8 cellular contexts compared by ENCODE assay signal in the genomic region with DNA sequence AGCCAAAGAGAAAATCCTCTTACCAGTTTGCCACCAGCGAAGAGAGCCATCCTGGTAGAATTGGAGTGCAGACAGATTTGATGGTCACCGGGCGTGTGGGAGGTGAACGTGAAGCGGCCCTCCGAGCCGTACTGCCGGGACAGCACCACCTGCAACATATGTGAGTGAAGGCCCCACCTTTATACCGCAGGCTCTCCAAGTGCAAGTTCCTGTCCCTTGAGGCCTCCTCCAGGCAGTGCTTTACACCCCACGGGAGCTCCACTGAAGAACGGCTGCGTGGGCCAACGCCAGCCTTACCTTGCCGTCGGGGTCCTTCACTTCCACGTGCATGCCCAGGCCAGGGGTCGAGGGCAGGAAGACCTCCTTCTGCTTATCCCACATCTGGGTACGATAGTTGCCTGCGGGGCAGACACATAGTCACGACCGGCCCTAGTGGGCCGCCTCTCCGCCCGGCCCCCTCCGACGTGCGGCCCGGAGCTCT. TPM values are rescaled to one million over a fixed set of nuclear protein-coding genes. Genes with fewer than 3 reads are reported as not detected.
DNase-seq lines count a peak whose midpoint lies in the region; ATAC-seq and TF ChIP-seq lines count a peak whose summit lies in the region.

No MANE protein-coding gene starts in this region.

- TF ChIP-seq POLR2A in esophagus muscularis mucosa (IDR thresholded peaks at IDR 0.05; ENCODE audit: low read depth): no peak

- H3K27ac ChIP-seq in esophagus muscularis mucosa (replicated peaks in 1 of 4): peak overlapping the region; percentile 94 to 98 (median 96)

- H3K36me3 Mint-ChIP-seq in neural crest cell (ENCODE audit: low read depth): peaks cover 7% of the 10 kb centered on the region

- H3K4me1 ChIP-seq in esophagus muscularis mucosa: peaks cover 16 to 32% (median 28%) of the 10 kb centered on the region in 4 donors

- TF ChIP-seq RAD21 in Ishikawa (IDR thresholded peaks at IDR 0.05; ENCODE audit: low read depth): no peak

- no peaks in the 10 kb centered on the region for H3K9me3 Mint-ChIP-seq in neural crest cell

- POLR2A ChIA-PET in GM10248 (lab: Yijun Ruan, JAX): interaction anchor here (0.8 to 1.2 kb wide), 2 partner anchors 25 to 53 kb away, joined by 3 read pairs; partner anchors contain the start of gene OGDH

- peak overlapping the region; percentile 89 for H3K27ac Mint-ChIP-seq in neural crest cell (ENCODE audit: unreplicated experiment)

- TF ChIP-seq EP300 in Ishikawa (IDR thresholded peaks at IDR 0.05; ENCODE audit: borderline replicate concordance) (no peak), esophagus muscularis mucosa (IDR thresholded peaks at IDR 0.05) (no peak)

- peak overlapping the region; percentile 82 to 97 (median 84) for H3K4me3 ChIP-seq in esophagus muscularis mucosa

- peak; percentile 30 for ATAC-seq in GM21619 (IDR thresholded peaks at IDR 0.05; ENCODE audit: unreplicated experiment)

- DNase-seq in GM10248 (ENCODE audit: extremely low spot score): peak; percentile 53
- peak; percentile 36 for DNase-seq in activated CD8-positive, alpha-beta memory T cell treated with anti-CD3 and anti-CD28 coated beads, Interleukin-2, amount 50 U/mL, for 4 hours
- DNase-seq in esophagus muscularis mucosa (ENCODE audit: extremely low spot score): no peak
- no peak for DNase-seq in neural crest cell (ENCODE audit: low read depth, low spot score)
- DNase-seq in HuH-7 (ENCODE audit: low spot score): no peak
- DNase-seq in T1000 (lab: John Stamatoyannopoulos, UW): no peak

- intact Hi-C loops in esophagus muscularis mucosa (cut with DNase I): loop anchor here (10.0 kb wide), 1 partner anchor 403 kb away; no protein-coding TSS in a partner anchor

- WGBS in esophagus muscularis mucosa: 7% methylated on average over 24 of the region's 28 CpGs

- H3K36me3 ChIP-seq in esophagus muscularis mucosa: peaks cover 17 to 46% (median 32%) of the 10 kb centered on the region in 4 donors

- H3K9me3 ChIP-seq in esophagus muscularis mucosa: no peaks in the 10 kb centered on the region

- H3K27me3 ChIP-seq in esophagus muscularis mucosa: no peaks in the 10 kb centered on the region

- CTCF ChIA-PET in GM10248 (lab: Yijun Ruan, JAX): interaction anchor here (1.0 to 2.2 kb wide), 8 partner anchors 9 to 342 kb away, joined by 3 to 9 read pairs (median 4); partner anchors contain the start of gene DDX56

- H3K4me1 Mint-ChIP-seq in neural crest cell: peaks cover 23% of the 10 kb centered on the region

- H3K4me3 Mint-ChIP-seq in neural crest cell: peak overlapping the region; percentile 96

- TF ChIP-seq CTCF in GM10248 (IDR thresholded peaks at IDR 0.05; ENCODE audit: control extremely low read depth, extremely low read depth, low read depth, missing control alignments): no peak
- TF ChIP-seq CTCF in esophagus muscularis mucosa (IDR thresholded peaks at IDR 0.05): no peak
- no peak for TF ChIP-seq CTCF in neural crest cell (conservative IDR thresholded peaks at IDR 0.05)

- H3K27me3 Mint-ChIP-seq in neural crest cell (ENCODE audit: low read depth): peaks cover 26% of the 10 kb centered on the region

TF ChIP-seq in Ishikawa, 13 proteins besides CTCF, POLR2A, EP300 and RAD21:
- no peak for TF ChIP-seq FOXM1 (IDR thresholded peaks at IDR 0.05; ENCODE audit: borderline replicate concordance, low read depth)
- TF ChIP-seq REST (IDR thresholded peaks at IDR 0.05; ENCODE audit: low read depth): no peak
- TF ChIP-seq, protein P1, sequence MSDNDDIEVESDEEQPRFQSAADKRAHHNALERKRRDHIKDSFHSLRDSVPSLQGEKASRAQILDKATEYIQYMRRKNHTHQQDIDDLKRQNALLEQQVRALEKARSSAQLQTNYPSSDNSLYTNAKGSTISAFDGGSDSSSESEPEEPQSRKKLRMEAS (IDR thresholded peaks at IDR 0.05): 0 out of 2 replicates have a peak, but pooled peaks have one; percentile 3
- TF ChIP-seq YY1 (IDR thresholded peaks at IDR 0.05; ENCODE audit: low read depth): no peak
- TF ChIP-seq TAF1 (IDR thresholded peaks at IDR 0.05; ENCODE audit: low read depth): no peak
- no peak for TF ChIP-seq CREB1 (IDR thresholded peaks at IDR 0.05; ENCODE audit: low read depth)
- no peak for TF ChIP-seq ZBTB7A (IDR thresholded peaks at IDR 0.05; ENCODE audit: low read depth)
- TF ChIP-seq TEAD4 (IDR thresholded peaks at IDR 0.05): no peak
- TF ChIP-seq, protein P2, sequence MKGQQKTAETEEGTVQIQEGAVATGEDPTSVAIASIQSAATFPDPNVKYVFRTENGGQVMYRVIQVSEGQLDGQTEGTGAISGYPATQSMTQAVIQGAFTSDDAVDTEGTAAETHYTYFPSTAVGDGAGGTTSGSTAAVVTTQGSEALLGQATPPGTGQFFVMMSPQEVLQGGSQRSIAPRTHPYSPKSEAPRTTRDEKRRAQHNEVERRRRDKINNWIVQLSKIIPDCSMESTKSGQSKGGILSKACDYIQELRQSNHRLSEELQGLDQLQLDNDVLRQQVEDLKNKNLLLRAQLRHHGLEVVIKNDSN (IDR thresholded peaks at IDR 0.05): no peak
- TF ChIP-seq NFIC (IDR thresholded peaks at IDR 0.05): 0 out of 2 replicates have a peak, but pooled peaks have one; percentile 11
- no peak for TF ChIP-seq EGR1 (IDR thresholded peaks at IDR 0.05)
- no peak for TF ChIP-seq CEBPB (IDR thresholded peaks at IDR 0.05)
- no peak; the same call in 1 of the 2 replicates for TF ChIP-seq TCF12 (IDR thresholded peaks at IDR 0.05; ENCODE audit: low read depth)

RNA-seq across cellular contexts. Expression of gene TMED4, which starts 0.6 kb away (rescaled TPM):
- total RNA-seq in esophagus muscularis mucosa (100 to 1,000 TPM in 2 of 4 donors, 10 to 100 TPM in 2; 82.3 to 154 (median 116) TPM), neural crest cell (87.2 and 88.9 TPM in 2 replicates)

RNA-seq across cellular contexts. Expression of gene DDX56, which starts 7.8 kb away (rescaled TPM):
- total RNA-seq in esophagus muscularis mucosa (10 to 100 TPM; 35.3 to 54.2 (median 49.4) TPM), neural crest cell (104 and 111 TPM in 2 replicates)

RNA-seq across cellular contexts. Expression of gene OGDH, which starts 25.0 kb away (rescaled TPM):
- 100 to 1,000 TPM; 135 to 184 (median 145) TPM for total RNA-seq in esophagus muscularis mucosa
- total RNA-seq in neural crest cell: 102 and 116 TPM in 2 replicates

RNA-seq across cellular contexts. Expression of gene NPC1L1, which starts 40.3 kb away (rescaled TPM):
- total RNA-seq in esophagus muscularis mucosa (under 1 TPM in 2 of 4 donors, not detected in 2; 0.17 to 0.57 TPM), neural crest cell (0.12 and 0.18 TPM in 2 replicates)

Comparison
In these comparisons a context has a peak if more than half of its experiments do, and no peak if none do; other contexts are left out.
1. DNase-seq: peak in GM10248 (single experiment) and activated CD8-positive, alpha-beta memory T cell treated with anti-CD3 and anti-CD28 coated beads, Interleukin-2, amount 50 U/mL, for 4 hours (single experiment); none in esophagus muscularis mucosa (single experiment), neural crest cell (single experiment), HuH-7 (single experiment) and T1000 (single experiment).